ENCODE assay signal across 11 cellular contexts in the genomic region with DNA sequence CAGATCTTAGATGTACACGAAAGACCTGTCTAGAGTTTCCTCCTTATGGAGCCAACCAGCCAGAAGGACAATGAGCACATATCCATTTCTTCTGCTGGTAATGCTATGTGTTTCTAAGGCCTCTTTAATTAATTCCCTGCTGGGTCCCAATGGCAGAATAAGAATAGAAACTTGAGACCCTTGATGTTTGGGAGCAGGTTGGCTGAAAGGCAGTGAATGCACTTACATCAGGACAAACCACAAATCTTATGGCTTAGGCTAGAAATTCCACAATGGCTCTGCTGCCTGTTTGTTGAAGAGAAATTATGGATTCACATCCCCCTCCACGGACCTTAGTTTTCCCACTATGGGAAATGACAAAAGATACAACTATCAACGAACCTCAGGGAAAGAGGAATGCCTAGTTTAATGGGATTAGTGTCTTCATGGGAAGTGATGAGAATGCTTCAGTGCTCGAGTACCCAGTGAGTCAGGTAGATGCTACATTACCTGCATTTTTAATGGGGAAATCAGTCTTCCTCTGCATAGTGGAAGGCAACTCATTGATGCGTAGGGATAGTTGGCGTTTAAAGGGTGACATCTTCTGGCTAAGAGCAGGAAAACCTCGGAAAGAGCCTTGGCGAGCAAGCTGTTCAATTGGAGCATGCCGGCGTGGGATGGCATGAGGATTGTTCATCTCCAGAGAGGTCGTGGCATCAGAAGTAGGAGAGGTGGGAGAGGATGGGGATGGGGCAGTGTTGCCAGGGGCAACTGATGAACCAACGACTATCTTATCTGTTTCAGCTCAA. TPM values are rescaled to one million over a fixed set of nuclear protein-coding genes. Genes with fewer than 3 reads are reported as not detected.
A peak's percentile ranks its signal among the peaks of the same experiment; 100 is the strongest.
DNase-seq lines count a peak whose midpoint lies in the region; ATAC-seq and TF ChIP-seq lines count a peak whose summit lies in the region.
"Had no signal": no experiment of that assay in that cellular context is flagged by ENCODE, and none has a peak within 500 bp of the region (broad histone marks: within the 10 kb centered on the region; RNA-seq: fewer than 3 reads in every experiment).

No MANE protein-coding gene starts in this region.

- no peak overlapping the region for H3K4me3 Mint-ChIP-seq in brain
- no peak overlapping the region for H3K4me3 Mint-ChIP-seq in activated CD4-positive, alpha-beta T cell treated with anti-CD3 and anti-CD28 coated beads, Interleukin-2, amount 10 ng/mL, durations not matched to agents 24 days and 14 days
- H3K4me3 Mint-ChIP-seq: activated T-cell treated with anti-CD3 and anti-CD28 coated beads, Interleukin-2, amount 50 U/mL, for 4 hours had no signal

- H3K27ac ChIP-seq in AG04450 (ENCODE audit: low read depth, low read length) = no peak overlapping the region

- no peak overlapping the region for H3K4me3 ChIP-seq in AG04450 (ENCODE audit: low read depth, low read length)

- peak; percentile 35; the same call in 1 of the 2 replicates for TF ChIP-seq CTCF in AG04450 (IDR thresholded peaks at IDR 0.05; ENCODE audit: low read depth, low read length)
- TF ChIP-seq CTCF in brain (conservative IDR thresholded peaks at IDR 0.05) = peak; percentile 36 to 67

- peaks cover 59% of the 10 kb centered on the region for H3K36me3 Mint-ChIP-seq in brain
- H3K36me3 Mint-ChIP-seq in activated CD4-positive, alpha-beta T cell treated with anti-CD3 and anti-CD28 coated beads, Interleukin-2, amount 10 ng/mL, durations not matched to agents 24 days and 14 days (ENCODE audit: low read depth) = peaks cover 36% of the 10 kb centered on the region

- DNase-seq in AG04450 (ENCODE audit: low read depth, low spot score) (no peak), kidney tubule cell (ENCODE audit: low spot score) (peak; percentile 83), NCI-H774 (lab: John Stamatoyannopoulos, UW) (no peak)
- no peak for DNase-seq in activated CD4-positive, alpha-beta T cell treated with anti-CD3 and anti-CD28 coated beads, Interleukin-2, amount 10 ng/mL, durations not matched to agents 24 days and 14 days
- DNase-seq: activated T-cell treated with anti-CD3 and anti-CD28 coated beads, Interleukin-2, amount 50 U/mL, for 4 hours; mesenchymal stem cell; stimulated activated CD4-positive, alpha-beta T cell treated with anti-CD3 and anti-CD28 coated beads, Interleukin-2, amount 100 ng/mL, for 48 hours had no signal

- peaks cover 6% of the 10 kb centered on the region for H3K4me1 Mint-ChIP-seq in brain
- H3K4me1 Mint-ChIP-seq in activated CD4-positive, alpha-beta T cell treated with anti-CD3 and anti-CD28 coated beads, Interleukin-2, amount 10 ng/mL, durations not matched to agents 24 days and 14 days = peaks cover 3% of the 10 kb centered on the region

- H3K27me3 ChIP-seq in AG04450 (ENCODE audit: control insufficient read depth, insufficient read depth, low read length) = no peaks in the 10 kb centered on the region

- H3K27me3 Mint-ChIP-seq in brain = no peaks in the 10 kb centered on the region
- no peaks in the 10 kb centered on the region for H3K27me3 Mint-ChIP-seq in activated CD4-positive, alpha-beta T cell treated with anti-CD3 and anti-CD28 coated beads, Interleukin-2, amount 10 ng/mL, durations not matched to agents 24 days and 14 days

- POLR2A ChIA-PET in AG04450 (lab: Yijun Ruan, JAX) = interaction anchor here (0.6 kb wide), 1 partner anchor 37 kb away, joined by 3 read pairs; no protein-coding TSS in a partner anchor

- intact Hi-C loops in activated CD4-positive, alpha-beta T cell treated with anti-CD3 and anti-CD28 coated beads, Interleukin-2, amount 10 ng/mL, durations not matched to agents 24 days and 14 days (cut with micrococcal nuclease) = no loop called here

- peak; percentile 37; the same call in 1 of the 2 replicates for TF ChIP-seq RAD21 in Ishikawa (IDR thresholded peaks at IDR 0.05; ENCODE audit: low read depth)

- H3K9me3 ChIP-seq in AG04450 (ENCODE audit: control insufficient read depth, insufficient read depth, low read length) = no peaks in the 10 kb centered on the region

- no peaks in the 10 kb centered on the region for H3K9me3 Mint-ChIP-seq in brain
- no peaks in the 10 kb centered on the region for H3K9me3 Mint-ChIP-seq in activated CD4-positive, alpha-beta T cell treated with anti-CD3 and anti-CD28 coated beads, Interleukin-2, amount 10 ng/mL, durations not matched to agents 24 days and 14 days
- H3K9me3 Mint-ChIP-seq: activated T-cell treated with anti-CD3 and anti-CD28 coated beads, Interleukin-2, amount 50 U/mL, for 4 hours had no signal

- ATAC-seq in GM21529 (IDR thresholded peaks at IDR 0.05; ENCODE audit: unreplicated experiment) = no peak
- ATAC-seq in HG03095 (IDR thresholded peaks at IDR 0.05; ENCODE audit: unreplicated experiment) = no peak
- ATAC-seq: activated T-cell treated with anti-CD3 and anti-CD28 coated beads, Interleukin-2, amount 50 U/mL, for 4 hours had no signal

- H3K27ac Mint-ChIP-seq in brain = peak overlapping the region in 4 of 5 experiments; percentile 1 to 60 (median 25)
- H3K27ac Mint-ChIP-seq in activated CD4-positive, alpha-beta T cell treated with anti-CD3 and anti-CD28 coated beads, Interleukin-2, amount 10 ng/mL, durations not matched to agents 24 days and 14 days = no peak overlapping the region

- TF ChIP-seq EP300 in Ishikawa (IDR thresholded peaks at IDR 0.05; ENCODE audit: borderline replicate concordance) = no peak

- CTCF ChIA-PET in AG04450 (lab: Charles Lee) = interaction anchor here (1.1 to 4.5 kb wide), 4 partner anchors 11 to 188 kb away, joined by 3 to 23 read pairs (median 10); no protein-coding TSS in a partner anchor

TF ChIP-seq in Ishikawa, 13 proteins besides CTCF, POLR2A, EP300 and RAD21:
- TF ChIP-seq NFIC (IDR thresholded peaks at IDR 0.05) = no peak
- TF ChIP-seq CEBPB (IDR thresholded peaks at IDR 0.05) = no peak
- TF ChIP-seq YY1 (IDR thresholded peaks at IDR 0.05; ENCODE audit: low read depth) = no peak
- no peak for TF ChIP-seq CREB1 (IDR thresholded peaks at IDR 0.05; ENCODE audit: low read depth)
- TF ChIP-seq, protein P1, sequence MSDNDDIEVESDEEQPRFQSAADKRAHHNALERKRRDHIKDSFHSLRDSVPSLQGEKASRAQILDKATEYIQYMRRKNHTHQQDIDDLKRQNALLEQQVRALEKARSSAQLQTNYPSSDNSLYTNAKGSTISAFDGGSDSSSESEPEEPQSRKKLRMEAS (IDR thresholded peaks at IDR 0.05) = no peak
- TF ChIP-seq, protein P2, sequence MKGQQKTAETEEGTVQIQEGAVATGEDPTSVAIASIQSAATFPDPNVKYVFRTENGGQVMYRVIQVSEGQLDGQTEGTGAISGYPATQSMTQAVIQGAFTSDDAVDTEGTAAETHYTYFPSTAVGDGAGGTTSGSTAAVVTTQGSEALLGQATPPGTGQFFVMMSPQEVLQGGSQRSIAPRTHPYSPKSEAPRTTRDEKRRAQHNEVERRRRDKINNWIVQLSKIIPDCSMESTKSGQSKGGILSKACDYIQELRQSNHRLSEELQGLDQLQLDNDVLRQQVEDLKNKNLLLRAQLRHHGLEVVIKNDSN (IDR thresholded peaks at IDR 0.05) = no peak
- TF ChIP-seq TAF1 (IDR thresholded peaks at IDR 0.05; ENCODE audit: low read depth) = no peak
- TF ChIP-seq TCF12 (IDR thresholded peaks at IDR 0.05; ENCODE audit: low read depth) = no peak
- no peak for TF ChIP-seq FOXM1 (IDR thresholded peaks at IDR 0.05; ENCODE audit: borderline replicate concordance, low read depth)
- no peak for TF ChIP-seq ZBTB7A (IDR thresholded peaks at IDR 0.05; ENCODE audit: low read depth)
- no peak for TF ChIP-seq EGR1 (IDR thresholded peaks at IDR 0.05)
- no peak for TF ChIP-seq TEAD4 (IDR thresholded peaks at IDR 0.05)
- TF ChIP-seq, protein P3, sequence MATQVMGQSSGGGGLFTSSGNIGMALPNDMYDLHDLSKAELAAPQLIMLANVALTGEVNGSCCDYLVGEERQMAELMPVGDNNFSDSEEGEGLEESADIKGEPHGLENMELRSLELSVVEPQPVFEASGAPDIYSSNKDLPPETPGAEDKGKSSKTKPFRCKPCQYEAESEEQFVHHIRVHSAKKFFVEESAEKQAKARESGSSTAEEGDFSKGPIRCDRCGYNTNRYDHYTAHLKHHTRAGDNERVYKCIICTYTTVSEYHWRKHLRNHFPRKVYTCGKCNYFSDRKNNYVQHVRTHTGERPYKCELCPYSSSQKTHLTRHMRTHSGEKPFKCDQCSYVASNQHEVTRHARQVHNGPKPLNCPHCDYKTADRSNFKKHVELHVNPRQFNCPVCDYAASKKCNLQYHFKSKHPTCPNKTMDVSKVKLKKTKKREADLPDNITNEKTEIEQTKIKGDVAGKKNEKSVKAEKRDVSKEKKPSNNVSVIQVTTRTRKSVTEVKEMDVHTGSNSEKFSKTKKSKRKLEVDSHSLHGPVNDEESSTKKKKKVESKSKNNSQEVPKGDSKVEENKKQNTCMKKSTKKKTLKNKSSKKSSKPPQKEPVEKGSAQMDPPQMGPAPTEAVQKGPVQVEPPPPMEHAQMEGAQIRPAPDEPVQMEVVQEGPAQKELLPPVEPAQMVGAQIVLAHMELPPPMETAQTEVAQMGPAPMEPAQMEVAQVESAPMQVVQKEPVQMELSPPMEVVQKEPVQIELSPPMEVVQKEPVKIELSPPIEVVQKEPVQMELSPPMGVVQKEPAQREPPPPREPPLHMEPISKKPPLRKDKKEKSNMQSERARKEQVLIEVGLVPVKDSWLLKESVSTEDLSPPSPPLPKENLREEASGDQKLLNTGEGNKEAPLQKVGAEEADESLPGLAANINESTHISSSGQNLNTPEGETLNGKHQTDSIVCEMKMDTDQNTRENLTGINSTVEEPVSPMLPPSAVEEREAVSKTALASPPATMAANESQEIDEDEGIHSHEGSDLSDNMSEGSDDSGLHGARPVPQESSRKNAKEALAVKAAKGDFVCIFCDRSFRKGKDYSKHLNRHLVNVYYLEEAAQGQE (IDR thresholded peaks at IDR 0.05; ENCODE audit: low read depth) = no peak

RNA-seq across cellular contexts. Expression of a gene that starts 46.5 kb away (rescaled TPM):
- polyA plus RNA-seq in AG04450 (2011; rRNA removed) (3.1 and 3.4 TPM in 2 replicates), brain (ENCODE audit: insufficient read depth, low read depth, low replicate concordance) (2.2 TPM)
- 2.7 and 3.0 TPM in 2 replicates for polyA minus RNA-seq in AG04450 (2011; rRNA and poly(A)+ RNA removed)
- 0.54 and 0.83 TPM in 2 replicates for total RNA-seq in activated CD4-positive, alpha-beta T cell treated with anti-CD3 and anti-CD28 coated beads, Interleukin-2, amount 10 ng/mL, durations not matched to agents 24 days and 14 days
